26 cellular contexts compared by ENCODE assay signal in the genomic region with DNA sequence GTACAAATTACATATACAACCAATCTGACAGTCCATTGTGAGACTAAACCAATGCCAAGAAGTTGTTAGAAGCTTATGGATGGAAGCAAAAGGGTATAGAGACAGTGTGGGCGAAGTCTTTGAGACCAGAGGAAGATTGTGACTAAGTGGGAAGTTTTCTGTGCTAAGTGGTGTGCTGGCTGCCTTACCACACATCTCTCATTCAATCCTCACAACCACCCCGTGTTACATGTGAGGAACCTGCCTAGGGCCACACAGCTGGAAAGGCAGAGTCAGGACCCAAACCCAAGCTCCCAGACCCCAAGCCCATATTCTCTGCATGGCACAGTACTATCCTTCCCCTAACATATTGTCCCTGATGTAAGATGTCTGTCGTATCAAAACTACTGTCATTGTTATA. TPM values are rescaled to one million over a fixed set of nuclear protein-coding genes. Genes with fewer than 3 reads are reported as not detected.
DNase-seq lines count a peak whose midpoint lies in the region; ATAC-seq lines count a peak whose summit lies in the region.
"Had no signal": no experiment of that assay in that cellular context is flagged by ENCODE, and none has a peak within 500 bp of the region (broad histone marks: within the 10 kb centered on the region; RNA-seq: fewer than 3 reads in every experiment).

No MANE protein-coding gene starts in this region.

- H3K4me1 Mint-ChIP-seq in activated naive CD8-positive, alpha-beta T cell treated with anti-CD3 and anti-CD28 coated beads for 36 hours = peaks cover 42% of the 10 kb centered on the region
- peaks cover 38 to 60% of the 10 kb centered on the region in 2 donors for H3K4me1 Mint-ChIP-seq in stimulated activated naive B cell treated with anti-CD40 and anti-IgM and Interleukin-4, amounts not matched to agents 10 μg/mL and 1 μg/mL and 100 μg/mL, for 72 hours
- H3K4me1 Mint-ChIP-seq: mesothelial cell of epicardium had no signal

- peaks cover 13% of the 10 kb centered on the region for H3K36me3 Mint-ChIP-seq in activated naive CD8-positive, alpha-beta T cell treated with anti-CD3 and anti-CD28 coated beads for 36 hours
- peaks cover 3 to 13% of the 10 kb centered on the region in 2 donors for H3K36me3 Mint-ChIP-seq in stimulated activated naive B cell treated with anti-CD40 and anti-IgM and Interleukin-4, amounts not matched to agents 10 μg/mL and 1 μg/mL and 100 μg/mL, for 72 hours
- H3K36me3 Mint-ChIP-seq: CD14-positive monocyte, mesothelial cell of epicardium had no signal

- H3K27ac Mint-ChIP-seq in activated naive CD8-positive, alpha-beta T cell treated with anti-CD3 and anti-CD28 coated beads for 36 hours = peak overlapping the region; percentile 84
- peak overlapping the region; percentile 98 for H3K27ac Mint-ChIP-seq in stimulated activated naive B cell treated with anti-CD40 and anti-IgM and Interleukin-4, amounts not matched to agents 10 μg/mL and 1 μg/mL and 100 μg/mL, for 72 hours
- H3K27ac Mint-ChIP-seq: activated CD8-positive, alpha-beta memory T cell treated with anti-CD3 and anti-CD28 coated beads, Interleukin-2, amount 10 ng/mL, durations not matched to agents 7 days and 5 days; CD14-positive monocyte; mesothelial cell of epicardium; nephron progenitor cell had no signal

- H3K4me3 Mint-ChIP-seq in activated naive CD8-positive, alpha-beta T cell treated with anti-CD3 and anti-CD28 coated beads for 36 hours = no peak overlapping the region
- no peak overlapping the region for H3K4me3 Mint-ChIP-seq in stimulated activated naive B cell treated with anti-CD40 and anti-IgM and Interleukin-4, amounts not matched to agents 10 μg/mL and 1 μg/mL and 100 μg/mL, for 72 hours
- H3K4me3 Mint-ChIP-seq: activated CD8-positive, alpha-beta memory T cell treated with anti-CD3 and anti-CD28 coated beads, Interleukin-2, amount 10 ng/mL, durations not matched to agents 7 days and 5 days; CD14-positive monocyte; mesothelial cell of epicardium; nephron progenitor cell had no signal

- H3K9me3 Mint-ChIP-seq in activated naive CD8-positive, alpha-beta T cell treated with anti-CD3 and anti-CD28 coated beads for 36 hours = peaks cover 15% of the 10 kb centered on the region
- H3K9me3 Mint-ChIP-seq in stimulated activated naive B cell treated with anti-CD40 and anti-IgM and Interleukin-4, amounts not matched to agents 10 μg/mL and 1 μg/mL and 100 μg/mL, for 72 hours = peaks cover 5 to 7% of the 10 kb centered on the region in 2 donors

- DNase-seq in activated naive CD4-positive, alpha-beta T cell treated with Interleukin-2 at 50 U/mL for 16 hours = peak; percentile 36
- DNase-seq in activated naive CD4-positive, alpha-beta T cell treated with anti-CD3 and anti-CD28 coated beads, Interleukin-2, amount 50 U/mL, for 16 hours = no peak
- no peak for DNase-seq in activated naive CD8-positive, alpha-beta T cell treated with anti-CD3 and anti-CD28 coated beads for 36 hours
- DNase-seq in stimulated activated naive B cell treated with anti-CD40 and anti-IgM and Interleukin-4, amounts not matched to agents 10 μg/mL and 1 μg/mL and 100 μg/mL, for 72 hours = no peak
- DNase-seq in middle frontal gyrus (ENCODE audit: extremely low spot score, low spot score) (no peak), MV-4-11 (lab: John Stamatoyannopoulos, UW) (no peak)
- DNase-seq: activated CD8-positive, alpha-beta memory T cell treated with anti-CD3 and anti-CD28 coated beads, Interleukin-2, amount 10 ng/mL, durations not matched to agents 7 days and 5 days; activated gamma-delta T cell; dorsolateral prefrontal cortex; heart right ventricle; KBM-7; NCI-H1694 treated with DMSO at 0.1 percent for 48 hours; NCI-H69; nephron progenitor cell; pancreas; SK-N-SH; stimulated activated CD4-positive, alpha-beta T cell treated with anti-CD3 and anti-CD28 coated beads, Interleukin-12 subunit alpha, Interleukin-12 subunit beta, amount 100 ng/mL, for 4 hours; stimulated activated CD8-positive, alpha-beta memory T cell treated with anti-CD3 and anti-CD28 coated beads, Interleukin-4, amount 100 ng/mL, for 48 hours; T1000; testis; uterus had no signal

- no peaks in the 10 kb centered on the region for H3K27me3 Mint-ChIP-seq in activated naive CD8-positive, alpha-beta T cell treated with anti-CD3 and anti-CD28 coated beads for 36 hours
- H3K27me3 Mint-ChIP-seq in stimulated activated naive B cell treated with anti-CD40 and anti-IgM and Interleukin-4, amounts not matched to agents 10 μg/mL and 1 μg/mL and 100 μg/mL, for 72 hours = no peaks in the 10 kb centered on the region
- H3K27me3 Mint-ChIP-seq: activated CD8-positive, alpha-beta memory T cell treated with anti-CD3 and anti-CD28 coated beads, Interleukin-2, amount 10 ng/mL, durations not matched to agents 7 days and 5 days had no signal

- peak; percentile 23 for ATAC-seq in HG02610 (IDR thresholded peaks at IDR 0.05; ENCODE audit: unreplicated experiment)
- ATAC-seq in stimulated activated naive B cell treated with anti-CD40 and anti-IgM and Interleukin-4, amounts not matched to agents 10 μg/mL and 1 μg/mL and 100 μg/mL, for 72 hours (replicated peaks) = no peak
- no peak for ATAC-seq in HG03108 (IDR thresholded peaks at IDR 0.05; ENCODE audit: unreplicated experiment)
- ATAC-seq: activated CD8-positive, alpha-beta memory T cell treated with anti-CD3 and anti-CD28 coated beads, Interleukin-2, amount 10 ng/mL, durations not matched to agents 7 days and 5 days; heart right ventricle; left lobe of liver; pancreas had no signal

RNA-seq across cellular contexts. Expression of gene DUSP10, which starts 53.5 kb away (rescaled TPM):
- total RNA-seq in activated naive CD8-positive, alpha-beta T cell treated with anti-CD3 and anti-CD28 coated beads for 36 hours = 10 to 100 TPM; 32.7 to 33.0 TPM
